10 cellular contexts compared by ENCODE assay signal in the genomic region with DNA sequence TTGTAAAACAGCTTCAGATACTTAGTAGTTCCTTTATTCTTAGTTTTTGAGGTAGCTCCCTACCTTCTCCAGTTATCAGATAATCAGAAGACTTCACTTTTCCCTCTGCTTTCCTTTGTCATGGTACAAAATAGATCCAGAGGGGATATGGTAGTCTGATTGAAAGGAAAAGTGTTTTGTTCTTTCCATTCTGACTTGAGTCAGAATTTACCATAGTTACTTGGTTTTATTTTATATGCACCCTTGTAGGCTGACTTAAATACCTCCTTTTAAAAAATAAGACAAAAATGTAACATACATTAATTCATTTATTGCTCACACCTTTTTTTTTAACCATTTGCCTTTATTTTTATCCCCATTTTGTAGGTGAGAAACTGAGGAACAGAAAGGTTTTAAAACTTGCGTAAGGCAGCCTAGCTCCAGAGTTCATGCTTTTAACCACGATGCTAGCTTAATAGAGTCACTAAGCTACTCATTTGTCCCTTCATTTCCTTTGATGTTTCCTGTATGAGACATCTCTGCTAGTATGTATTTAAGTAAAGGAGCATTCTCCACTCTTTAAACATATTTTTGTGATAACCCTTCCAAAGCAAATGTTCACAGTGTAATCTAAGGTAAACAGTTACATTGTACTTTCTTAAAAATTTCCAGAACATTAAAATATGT.
A peak's percentile ranks its signal among the peaks of the same experiment; 100 is the strongest.
DNase-seq lines count a peak whose midpoint lies in the region; ATAC-seq and TF ChIP-seq lines count a peak whose summit lies in the region.
"Had no signal": no experiment of that assay in that cellular context is flagged by ENCODE, and none has a peak within 500 bp of the region (broad histone marks: within the 10 kb centered on the region; RNA-seq: fewer than 3 reads in every experiment).

No MANE protein-coding gene starts in this region.

- POLR2A ChIA-PET in CD8-positive, alpha-beta T cell (lab: Charles Lee): no interaction called here
- POLR2A ChIA-PET in Panc1 (lab: Charles Lee): no interaction called here

- TSS peak; percentile 9 for BruUV-seq in Panc1 (replicated peaks; lab: Mats Ljungman, UMichigan)

- H3K4me1 ChIP-seq in CD8-positive, alpha-beta T cell (ENCODE audit: insufficient read depth, low read length): no peaks in the 10 kb centered on the region
- H3K4me1 ChIP-seq in Panc1 (ENCODE audit: control insufficient read depth, insufficient read depth, low read length) (no peaks in the 10 kb centered on the region), psoas muscle (peaks cover 55% of the 10 kb centered on the region)

- CTCF ChIA-PET in CD8-positive, alpha-beta T cell (lab: Charles Lee): interaction anchor here (0.7 to 1.8 kb wide), 6 partner anchors 9 to 277 kb away, joined by 3 to 5 read pairs (median 4); no protein-coding TSS in a partner anchor
- CTCF ChIA-PET in Panc1 (lab: Charles Lee): no interaction called here

- no peaks in the 10 kb centered on the region for H3K36me3 ChIP-seq in CD8-positive, alpha-beta T cell (ENCODE audit: insufficient read depth, low read length)
- no peaks in the 10 kb centered on the region for H3K36me3 ChIP-seq in Panc1 (ENCODE audit: control insufficient read depth, insufficient read depth, low read length)
- no peaks in the 10 kb centered on the region for H3K36me3 ChIP-seq in psoas muscle (ENCODE audit: insufficient read depth in 1 of 2, low read depth in 1 of 2)

- 44 to 54% (median 51%) methylated on average over 2 of the region's 2 CpGs for WGBS in psoas muscle, 3 donors

- H3K27me3 ChIP-seq in CD8-positive, alpha-beta T cell (ENCODE audit: insufficient read depth, low read length): no peaks in the 10 kb centered on the region
- H3K27me3 ChIP-seq in Panc1 (ENCODE audit: control insufficient read depth, insufficient read depth, low read length) (no peaks in the 10 kb centered on the region), psoas muscle (ENCODE audit: insufficient read depth in 3 of 3, low read length in 2 of 3) (no peaks in the 10 kb centered on the region)

- H3K4me3 ChIP-seq in CD8-positive, alpha-beta T cell (ENCODE audit: low read depth, low read length): no peak overlapping the region
- H3K4me3 ChIP-seq in Panc1 (ENCODE audit: low read depth in 2 of 2, low read length in 2 of 2) (no peak overlapping the region), psoas muscle (no peak overlapping the region)

- TF ChIP-seq CTCF in CD8-positive, alpha-beta T cell (IDR thresholded peaks at IDR 0.05): no peak
- no peak for TF ChIP-seq CTCF in Panc1 (IDR thresholded peaks at IDR 0.05)
- TF ChIP-seq CTCF in psoas muscle (IDR thresholded peaks at IDR 0.05): no peak

- in situ Hi-C loops in Panc1 (cut with HindIII; ENCODE audit: low pct_unique_long_range_greater_than_20kb, low sequenced_read_pairs): no loop called here

- H3K9me3 ChIP-seq in CD8-positive, alpha-beta T cell (ENCODE audit: low read length): no peaks in the 10 kb centered on the region
- H3K9me3 ChIP-seq in Panc1 (ENCODE audit: control insufficient read depth, insufficient read depth, low read depth, low read length) (no peaks in the 10 kb centered on the region), psoas muscle (no peaks in the 10 kb centered on the region)

- H3K36me3 Mint-ChIP-seq in CD8-positive, alpha-beta T cell: peaks cover 45% of the 10 kb centered on the region

- ATAC-seq in CD8-positive, alpha-beta T cell: peak; percentile 62
- ATAC-seq in Panc1 (0 out of 2 replicates have a peak, but pooled peaks have one; percentile 54), psoas muscle (no peak), HG03342 (IDR thresholded peaks at IDR 0.05; ENCODE audit: unreplicated experiment) (no peak), GM21381 (IDR thresholded peaks at IDR 0.05; ENCODE audit: unreplicated experiment) (no peak)

- peak overlapping the region; percentile 18 for H3K4me3 Mint-ChIP-seq in CD8-positive, alpha-beta T cell

- peak overlapping the region; percentile 55 for H3K27ac Mint-ChIP-seq in CD8-positive, alpha-beta T cell

- H3K9me3 Mint-ChIP-seq in CD8-positive, alpha-beta T cell: no peaks in the 10 kb centered on the region

- no peak overlapping the region for H3K27ac ChIP-seq in CD8-positive, alpha-beta T cell (ENCODE audit: low read depth, low read length)
- no peak overlapping the region for H3K27ac ChIP-seq in Panc1 (ENCODE audit: low read length)
- peak overlapping the region; percentile 69 for H3K27ac ChIP-seq in epithelial cell of prostate
- H3K27ac ChIP-seq in psoas muscle: peak overlapping the region; percentile 73

- peaks cover 35% of the 10 kb centered on the region for H3K4me1 Mint-ChIP-seq in CD8-positive, alpha-beta T cell (ENCODE audit: low read depth)

- no peaks in the 10 kb centered on the region for H3K27me3 Mint-ChIP-seq in CD8-positive, alpha-beta T cell (ENCODE audit: low read depth)

- intact Hi-C loops in CD8-positive, alpha-beta T cell (cut with DNase I, micrococcal nuclease): loop anchor here in 1 of 2 experiments (5.0 kb wide), 1 partner anchor 40 kb away; no protein-coding TSS in a partner anchor
- intact Hi-C loops in Panc1 (cut with micrococcal nuclease; ENCODE audit: unreplicated experiment) (no loop called here), psoas muscle (cut with DNase I) (no loop called here)

- no peak for DNase-seq in CD8-positive, alpha-beta T cell
- no peak for DNase-seq in Panc1 (ENCODE audit: low read depth, low spot score)
- no peak for DNase-seq in epithelial cell of prostate (ENCODE audit: low read depth, low spot score)
- no peak for DNase-seq in psoas muscle
- DNase-seq in DMS 273 treated with DMSO at 0.1 percent for 48 hours (lab: John Stamatoyannopoulos, UW): no peak
- DNase-seq in islet precursor cell: no peak
- DNase-seq: DMS79, Karpas-422 had no signal

Comparison
In these comparisons a context has a peak if more than half of its experiments do, and no peak if none do; other contexts are left out.
1. ATAC-seq: peak in CD8-positive, alpha-beta T cell (single experiment) and Panc1 (single experiment); none in psoas muscle (0 of 4), HG03342 (single experiment) and GM21381 (single experiment).
2. H3K27ac ChIP-seq: peak in epithelial cell of prostate (single experiment) and psoas muscle (single experiment); none in CD8-positive, alpha-beta T cell (single experiment) and Panc1 (single experiment).